Comparison of ENCODE assay signal across 1 cellular context in genomic region chr9:92764988-92765936, GRCh38.
TF ChIP-seq lines count a peak whose summit lies in the region.

No MANE protein-coding gene starts in this region.

TF ChIP-seq in HepG2, 621 proteins besides CTCF, POLR2A, EP300 and RAD21 (continued from another document and continues in another):
- TF ChIP-seq, protein P1, sequence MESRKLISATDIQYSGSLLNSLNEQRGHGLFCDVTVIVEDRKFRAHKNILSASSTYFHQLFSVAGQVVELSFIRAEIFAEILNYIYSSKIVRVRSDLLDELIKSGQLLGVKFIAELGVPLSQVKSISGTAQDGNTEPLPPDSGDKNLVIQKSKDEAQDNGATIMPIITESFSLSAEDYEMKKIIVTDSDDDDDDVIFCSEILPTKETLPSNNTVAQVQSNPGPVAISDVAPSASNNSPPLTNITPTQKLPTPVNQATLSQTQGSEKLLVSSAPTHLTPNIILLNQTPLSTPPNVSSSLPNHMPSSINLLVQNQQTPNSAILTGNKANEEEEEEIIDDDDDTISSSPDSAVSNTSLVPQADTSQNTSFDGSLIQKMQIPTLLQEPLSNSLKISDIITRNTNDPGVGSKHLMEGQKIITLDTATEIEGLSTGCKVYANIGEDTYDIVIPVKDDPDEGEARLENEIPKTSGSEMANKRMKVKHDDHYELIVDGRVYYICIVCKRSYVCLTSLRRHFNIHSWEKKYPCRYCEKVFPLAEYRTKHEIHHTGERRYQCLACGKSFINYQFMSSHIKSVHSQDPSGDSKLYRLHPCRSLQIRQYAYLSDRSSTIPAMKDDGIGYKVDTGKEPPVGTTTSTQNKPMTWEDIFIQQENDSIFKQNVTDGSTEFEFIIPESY (CRISPR knock-in tag; IDR thresholded peaks at IDR 0.05) = no peak
- no peak for TF ChIP-seq ZNF781 (CRISPR knock-in tag; IDR thresholded peaks at IDR 0.05; ENCODE audit: borderline replicate concordance, not compliant biosample characterization)
- no peak for TF ChIP-seq ZNF431 (CRISPR knock-in tag; IDR thresholded peaks at IDR 0.05; ENCODE audit: borderline replicate concordance, low read depth)
- no peak for TF ChIP-seq ISX (CRISPR knock-in tag; conservative IDR thresholded peaks at IDR 0.05)
- TF ChIP-seq IKZF5 (CRISPR knock-in tag; IDR thresholded peaks at IDR 0.05) = peak; percentile 52; the same call in 1 of the 2 replicates
- peak; percentile 82; the same call in 1 of the 2 replicates for TF ChIP-seq TBP (CRISPR knock-in tag; IDR thresholded peaks at IDR 0.05)
- TF ChIP-seq, protein P2, sequence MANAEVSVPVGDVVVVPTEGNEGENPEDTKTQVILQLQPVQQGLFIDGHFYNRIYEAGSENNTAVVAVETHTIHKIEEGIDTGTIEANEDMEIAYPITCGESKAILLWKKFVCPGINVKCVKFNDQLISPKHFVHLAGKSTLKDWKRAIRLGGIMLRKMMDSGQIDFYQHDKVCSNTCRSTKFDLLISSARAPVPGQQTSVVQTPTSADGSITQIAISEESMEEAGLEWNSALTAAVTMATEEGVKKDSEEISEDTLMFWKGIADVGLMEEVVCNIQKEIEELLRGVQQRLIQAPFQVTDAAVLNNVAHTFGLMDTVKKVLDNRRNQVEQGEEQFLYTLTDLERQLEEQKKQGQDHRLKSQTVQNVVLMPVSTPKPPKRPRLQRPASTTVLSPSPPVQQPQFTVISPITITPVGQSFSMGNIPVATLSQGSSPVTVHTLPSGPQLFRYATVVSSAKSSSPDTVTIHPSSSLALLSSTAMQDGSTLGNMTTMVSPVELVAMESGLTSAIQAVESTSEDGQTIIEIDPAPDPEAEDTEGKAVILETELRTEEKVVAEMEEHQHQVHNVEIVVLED (CRISPR knock-in tag; IDR thresholded peaks at IDR 0.05; ENCODE audit: borderline replicate concordance) = peak; percentile 95
- no peak for TF ChIP-seq ZFP37 (CRISPR knock-in tag; IDR thresholded peaks at IDR 0.05; ENCODE audit: borderline replicate concordance)
- no peak for TF ChIP-seq TCF7L2 (IDR thresholded peaks at IDR 0.05; ENCODE audit: low read depth, low read length)
- peak; percentile 88 for TF ChIP-seq KDM2A (CRISPR knock-in tag; IDR thresholded peaks at IDR 0.05; ENCODE audit: borderline replicate concordance, low read depth)
- TF ChIP-seq ISL2 (CRISPR knock-in tag; IDR thresholded peaks at IDR 0.05) = peak; percentile 53
- TF ChIP-seq ZNF44 (CRISPR knock-in tag; IDR thresholded peaks at IDR 0.05) = peak; percentile 86; the same call in 1 of the 2 replicates
- peak; percentile 94 for TF ChIP-seq SP4 (CRISPR knock-in tag; IDR thresholded peaks at IDR 0.05)
- no peak for TF ChIP-seq ZSCAN29 (CRISPR knock-in tag; conservative IDR thresholded peaks at IDR 0.05)
- TF ChIP-seq ZNF749 (CRISPR knock-in tag; IDR thresholded peaks at IDR 0.05; ENCODE audit: borderline replicate concordance) = 0 out of 2 replicates have a peak, but pooled peaks have one; percentile 24
- no peak for TF ChIP-seq ZNF33A (CRISPR knock-in tag; IDR thresholded peaks at IDR 0.05; ENCODE audit: borderline replicate concordance)
- no peak for TF ChIP-seq DDIT3 (CRISPR knock-in tag; IDR thresholded peaks at IDR 0.05)
- TF ChIP-seq MED13 (CRISPR knock-in tag; IDR thresholded peaks at IDR 0.05) = 0 out of 2 replicates have a peak, but pooled peaks have one; percentile 37
- no peak for TF ChIP-seq MED8 (CRISPR knock-in tag; IDR thresholded peaks at IDR 0.05; ENCODE audit: insufficient replicate concordance)
- no peak for TF ChIP-seq ZNF530 (CRISPR knock-in tag; IDR thresholded peaks at IDR 0.05; ENCODE audit: low read depth)
- TF ChIP-seq ATAD3A (CRISPR knock-in tag; IDR thresholded peaks at IDR 0.05) = no peak
- peak; percentile 62; the same call in 1 of the 2 replicates for TF ChIP-seq SUZ12 (IDR thresholded peaks at IDR 0.05; ENCODE audit: low read depth, low read length)
- TF ChIP-seq, protein P3, sequence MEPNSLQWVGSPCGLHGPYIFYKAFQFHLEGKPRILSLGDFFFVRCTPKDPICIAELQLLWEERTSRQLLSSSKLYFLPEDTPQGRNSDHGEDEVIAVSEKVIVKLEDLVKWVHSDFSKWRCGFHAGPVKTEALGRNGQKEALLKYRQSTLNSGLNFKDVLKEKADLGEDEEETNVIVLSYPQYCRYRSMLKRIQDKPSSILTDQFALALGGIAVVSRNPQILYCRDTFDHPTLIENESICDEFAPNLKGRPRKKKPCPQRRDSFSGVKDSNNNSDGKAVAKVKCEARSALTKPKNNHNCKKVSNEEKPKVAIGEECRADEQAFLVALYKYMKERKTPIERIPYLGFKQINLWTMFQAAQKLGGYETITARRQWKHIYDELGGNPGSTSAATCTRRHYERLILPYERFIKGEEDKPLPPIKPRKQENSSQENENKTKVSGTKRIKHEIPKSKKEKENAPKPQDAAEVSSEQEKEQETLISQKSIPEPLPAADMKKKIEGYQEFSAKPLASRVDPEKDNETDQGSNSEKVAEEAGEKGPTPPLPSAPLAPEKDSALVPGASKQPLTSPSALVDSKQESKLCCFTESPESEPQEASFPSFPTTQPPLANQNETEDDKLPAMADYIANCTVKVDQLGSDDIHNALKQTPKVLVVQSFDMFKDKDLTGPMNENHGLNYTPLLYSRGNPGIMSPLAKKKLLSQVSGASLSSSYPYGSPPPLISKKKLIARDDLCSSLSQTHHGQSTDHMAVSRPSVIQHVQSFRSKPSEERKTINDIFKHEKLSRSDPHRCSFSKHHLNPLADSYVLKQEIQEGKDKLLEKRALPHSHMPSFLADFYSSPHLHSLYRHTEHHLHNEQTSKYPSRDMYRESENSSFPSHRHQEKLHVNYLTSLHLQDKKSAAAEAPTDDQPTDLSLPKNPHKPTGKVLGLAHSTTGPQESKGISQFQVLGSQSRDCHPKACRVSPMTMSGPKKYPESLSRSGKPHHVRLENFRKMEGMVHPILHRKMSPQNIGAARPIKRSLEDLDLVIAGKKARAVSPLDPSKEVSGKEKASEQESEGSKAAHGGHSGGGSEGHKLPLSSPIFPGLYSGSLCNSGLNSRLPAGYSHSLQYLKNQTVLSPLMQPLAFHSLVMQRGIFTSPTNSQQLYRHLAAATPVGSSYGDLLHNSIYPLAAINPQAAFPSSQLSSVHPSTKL (CRISPR knock-in tag; IDR thresholded peaks at IDR 0.05) = peak; percentile 41; the same call in 1 of the 2 replicates
- peak; percentile 83 for TF ChIP-seq ZSCAN31 (CRISPR knock-in tag; IDR thresholded peaks at IDR 0.05; ENCODE audit: low read depth)
- 0 out of 2 replicates have a peak, but pooled peaks have one; percentile 31 for TF ChIP-seq ZNF451 (CRISPR knock-in tag; IDR thresholded peaks at IDR 0.05)
- TF ChIP-seq SRY (CRISPR knock-in tag; IDR thresholded peaks at IDR 0.05) = peak; percentile 25; the same call in 1 of the 2 replicates
- TF ChIP-seq PRDM4 (CRISPR knock-in tag; IDR thresholded peaks at IDR 0.05; ENCODE audit: borderline replicate concordance) = no peak
- TF ChIP-seq ZNF567 (CRISPR knock-in tag; IDR thresholded peaks at IDR 0.05; ENCODE audit: borderline replicate concordance) = peak; percentile 40; the same call in 1 of the 2 replicates
- TF ChIP-seq KLF12 (CRISPR knock-in tag; IDR thresholded peaks at IDR 0.05; ENCODE audit: borderline replicate concordance) = peak; percentile 83
- TF ChIP-seq, protein P4, sequence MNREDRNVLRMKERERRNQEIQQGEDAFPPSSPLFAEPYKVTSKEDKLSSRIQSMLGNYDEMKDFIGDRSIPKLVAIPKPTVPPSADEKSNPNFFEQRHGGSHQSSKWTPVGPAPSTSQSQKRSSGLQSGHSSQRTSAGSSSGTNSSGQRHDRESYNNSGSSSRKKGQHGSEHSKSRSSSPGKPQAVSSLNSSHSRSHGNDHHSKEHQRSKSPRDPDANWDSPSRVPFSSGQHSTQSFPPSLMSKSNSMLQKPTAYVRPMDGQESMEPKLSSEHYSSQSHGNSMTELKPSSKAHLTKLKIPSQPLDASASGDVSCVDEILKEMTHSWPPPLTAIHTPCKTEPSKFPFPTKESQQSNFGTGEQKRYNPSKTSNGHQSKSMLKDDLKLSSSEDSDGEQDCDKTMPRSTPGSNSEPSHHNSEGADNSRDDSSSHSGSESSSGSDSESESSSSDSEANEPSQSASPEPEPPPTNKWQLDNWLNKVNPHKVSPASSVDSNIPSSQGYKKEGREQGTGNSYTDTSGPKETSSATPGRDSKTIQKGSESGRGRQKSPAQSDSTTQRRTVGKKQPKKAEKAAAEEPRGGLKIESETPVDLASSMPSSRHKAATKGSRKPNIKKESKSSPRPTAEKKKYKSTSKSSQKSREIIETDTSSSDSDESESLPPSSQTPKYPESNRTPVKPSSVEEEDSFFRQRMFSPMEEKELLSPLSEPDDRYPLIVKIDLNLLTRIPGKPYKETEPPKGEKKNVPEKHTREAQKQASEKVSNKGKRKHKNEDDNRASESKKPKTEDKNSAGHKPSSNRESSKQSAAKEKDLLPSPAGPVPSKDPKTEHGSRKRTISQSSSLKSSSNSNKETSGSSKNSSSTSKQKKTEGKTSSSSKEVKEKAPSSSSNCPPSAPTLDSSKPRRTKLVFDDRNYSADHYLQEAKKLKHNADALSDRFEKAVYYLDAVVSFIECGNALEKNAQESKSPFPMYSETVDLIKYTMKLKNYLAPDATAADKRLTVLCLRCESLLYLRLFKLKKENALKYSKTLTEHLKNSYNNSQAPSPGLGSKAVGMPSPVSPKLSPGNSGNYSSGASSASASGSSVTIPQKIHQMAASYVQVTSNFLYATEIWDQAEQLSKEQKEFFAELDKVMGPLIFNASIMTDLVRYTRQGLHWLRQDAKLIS (CRISPR knock-in tag; IDR thresholded peaks at IDR 0.05) = no peak
- TF ChIP-seq JUND (CRISPR knock-in tag; IDR thresholded peaks at IDR 0.05) = no peak; the same call in 1 of the 2 replicates
- no peak for TF ChIP-seq ZNF816 (CRISPR knock-in tag; IDR thresholded peaks at IDR 0.05; ENCODE audit: borderline replicate concordance)
- peak; percentile 74; the same call in 1 of the 2 replicates for TF ChIP-seq ZNF776 (CRISPR knock-in tag; IDR thresholded peaks at IDR 0.05)
- TF ChIP-seq TRIM22 (IDR thresholded peaks at IDR 0.05) = no peak
- TF ChIP-seq NR2C2 (CRISPR knock-in tag; IDR thresholded peaks at IDR 0.05; ENCODE audit: borderline replicate concordance) = peak; percentile 72
- peak; percentile 44 for TF ChIP-seq PATZ1 (CRISPR knock-in tag; IDR thresholded peaks at IDR 0.05)
- TF ChIP-seq E2F5 (CRISPR knock-in tag; conservative IDR thresholded peaks at IDR 0.05) = peak; percentile 32; the same call in 1 of the 2 replicates
- no peak; the same call in 1 of the 2 replicates for TF ChIP-seq ZNF317 (CRISPR knock-in tag; IDR thresholded peaks at IDR 0.05)
- no peak for TF ChIP-seq SRF (IDR thresholded peaks at IDR 0.05; ENCODE audit: low read depth, low read length)
